ENCODE assay signal across 7 cellular contexts in the genomic region with DNA sequence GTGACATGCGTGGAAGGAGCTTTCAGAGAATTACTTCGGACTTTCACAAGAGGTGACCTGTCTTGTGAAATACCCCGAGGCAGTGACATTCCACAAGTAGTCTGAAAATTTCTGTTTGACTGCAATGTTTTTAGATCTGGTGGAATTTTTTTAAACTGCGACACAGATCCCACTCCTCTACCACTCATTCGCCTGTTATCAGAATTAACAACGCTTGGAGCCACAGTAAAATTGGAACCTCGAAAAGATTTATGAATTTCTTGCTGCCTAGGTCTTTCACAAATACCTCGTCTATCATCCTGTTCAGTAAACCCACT.
DNase-seq lines count a peak whose midpoint lies in the region; ATAC-seq and TF ChIP-seq lines count a peak whose summit lies in the region.
"Not testable (repeated sequence)": the region's sequence is repeated elsewhere in the genome, so short reads cannot be mapped to it uniquely, and the experiment has no call there.

No MANE protein-coding gene starts in this region.

- H3K4me3 ChIP-seq in OCI-LY7 (ENCODE audit: low read depth, low read length, poor library complexity, severe bottlenecking); mammary epithelial cell (replicated peaks in 1 of 3; ENCODE audit: insufficient read depth in 1 of 3, low read depth in 2 of 3, low read length in 3 of 3); smooth muscle cell: not testable (repeated sequence)

- not testable (repeated sequence) for H3F3A ChIP-seq in smooth muscle cell (ENCODE audit: low read depth)

- H2AFZ ChIP-seq in OCI-LY7 (ENCODE audit: low read length); mammary epithelial cell (ENCODE audit: low read depth, low read length); smooth muscle cell (ENCODE audit: low read depth): not testable (repeated sequence)

- not testable (repeated sequence) for H3K27me3 ChIP-seq in CD4-positive, alpha-beta T cell (ENCODE audit: control insufficient read depth, insufficient read depth, low read length); mammary epithelial cell (ENCODE audit: insufficient read depth, low read length); smooth muscle cell (ENCODE audit: low read depth)

- dilution Hi-C loops in mammary epithelial cell (cut with HindIII; ENCODE audit: low sequenced_read_pairs): loop anchor here (5.0 to 25.0 kb wide), 2 partner anchors 32 to 442 kb away; no protein-coding TSS in a partner anchor

- not testable (repeated sequence) for H3K27ac ChIP-seq in CD4-positive, alpha-beta T cell (ENCODE audit: low read depth, low read length); OCI-LY7 (ENCODE audit: low read depth, low read length, poor library complexity, severe bottlenecking); mammary epithelial cell (ENCODE audit: insufficient read depth, low read depth, low read length)
- peak overlapping the region; percentile 24 for H3K27ac ChIP-seq in smooth muscle cell (ENCODE audit: low read depth)

- not testable (repeated sequence) for H3K79me2 ChIP-seq in OCI-LY7 (ENCODE audit: insufficient read depth, low read depth, low read length); smooth muscle cell (ENCODE audit: low read depth)
- peaks cover 31% of the 10 kb centered on the region for H3K79me2 ChIP-seq in mammary epithelial cell (ENCODE audit: insufficient read depth, low read length)

- in situ Hi-C loops in mammary epithelial cell (cut with MboI; ENCODE audit: low sequenced_read_pairs in 2 of 2): not testable (repeated sequence)

- not testable (repeated sequence) for ATAC-seq in CD4-positive, alpha-beta T cell (ENCODE audit: poor library complexity); naive thymus-derived CD8-positive, alpha-beta T cell

- intact Hi-C loops in CD4-positive, alpha-beta T cell (cut with DNase I, micrococcal nuclease): loop anchor here (5.0 kb wide), 3 partner anchors 107 to 332 kb away; a partner anchor contains a TSS
- intact Hi-C loops in OCI-LY7 (cut with micrococcal nuclease; ENCODE audit: unreplicated experiment): loop anchor here (5.0 kb wide), 2 partner anchors 102 to 397 kb away; a partner anchor contains a TSS
- intact Hi-C loops in mammary epithelial cell (cut with micrococcal nuclease): loop anchor here (5.0 to 10.0 kb wide), 2 partner anchors 465 to 557 kb away; a partner anchor contains a TSS

- H3K27me3 Mint-ChIP-seq in CD4-positive, alpha-beta T cell; activated naive CD4-positive, alpha-beta T cell treated with anti-CD3 and anti-CD28 coated beads, Interleukin-2, amount 50 U/mL, for 24 hours; naive thymus-derived CD8-positive, alpha-beta T cell: not testable (repeated sequence)

- not testable (repeated sequence) for TF ChIP-seq CTCF in CD4-positive, alpha-beta T cell (IDR thresholded peaks at IDR 0.05); OCI-LY7 (conservative IDR thresholded peaks at IDR 0.05; ENCODE audit: low read length); mammary epithelial cell (conservative IDR thresholded peaks at IDR 0.05 in 1 of 2, IDR thresholded peaks at IDR 0.05 in 1 of 2; ENCODE audit: extremely low read depth in 1 of 2, insufficient read depth in 1 of 2, low read depth in 1 of 2, low read length in 2 of 2); smooth muscle cell (IDR thresholded peaks at IDR 0.05; ENCODE audit: borderline replicate concordance, insufficient read depth, poor library complexity, severe bottlenecking)

- H3K4me1 ChIP-seq in OCI-LY7 (ENCODE audit: insufficient read depth, low read length, poor library complexity, severe bottlenecking): peaks cover 15% of the 10 kb centered on the region
- H3K4me1 ChIP-seq in mammary epithelial cell (ENCODE audit: insufficient read depth, low read length): peaks cover 43% of the 10 kb centered on the region
- H3K4me1 ChIP-seq in smooth muscle cell (ENCODE audit: low read depth): not testable (repeated sequence)

- H3K9me3 ChIP-seq in CD4-positive, alpha-beta T cell (ENCODE audit: control insufficient read depth, low read length); OCI-LY7 (ENCODE audit: low read length); mammary epithelial cell (replicated peaks; ENCODE audit: insufficient read depth, low read length); smooth muscle cell (replicated peaks; ENCODE audit: low read depth): not testable (repeated sequence)

- BruUV-seq in OCI-LY7 (replicated peaks; lab: Mats Ljungman, UMichigan): TSS peak; percentile 47
- BruUV-seq in mammary epithelial cell (replicated peaks; lab: Mats Ljungman, UMichigan): TSS peak; percentile 54

- POLR2A ChIA-PET in CD4-positive, alpha-beta T cell (lab: Charles Lee); OCI-LY7 (lab: Charles Lee); naive thymus-derived CD8-positive, alpha-beta T cell (lab: Charles Lee): not testable (repeated sequence)

- not testable (repeated sequence) for H4K20me1 ChIP-seq in OCI-LY7 (ENCODE audit: insufficient read depth, low read length); mammary epithelial cell (ENCODE audit: insufficient read depth, low read length)
- peaks cover 27% of the 10 kb centered on the region for H4K20me1 ChIP-seq in smooth muscle cell (ENCODE audit: low read depth)

- 36% methylated on average over 7 of the region's 8 CpGs for WGBS in mammary epithelial cell (ENCODE audit: low coverage, missing lambda C conversion rate)
- 61% methylated on average over 8 of the region's 8 CpGs for WGBS in smooth muscle cell (ENCODE audit: low lambda C conversion rate)

- H3K9ac ChIP-seq in mammary epithelial cell (ENCODE audit: insufficient read depth, low read length); smooth muscle cell (ENCODE audit: low read depth): not testable (repeated sequence)

- peaks cover 24% of the 10 kb centered on the region for H3K36me3 Mint-ChIP-seq in CD4-positive, alpha-beta T cell (ENCODE audit: low read depth)
- H3K36me3 Mint-ChIP-seq in activated naive CD4-positive, alpha-beta T cell treated with anti-CD3 and anti-CD28 coated beads, Interleukin-2, amount 50 U/mL, for 24 hours; naive thymus-derived CD8-positive, alpha-beta T cell: not testable (repeated sequence)

- not testable (repeated sequence) for H3K36me3 ChIP-seq in OCI-LY7 (ENCODE audit: insufficient read depth, low read length); mammary epithelial cell (ENCODE audit: insufficient read depth, low read length); smooth muscle cell (ENCODE audit: low read depth)

- H3K4me2 ChIP-seq in OCI-LY7 (ENCODE audit: low read length); mammary epithelial cell (ENCODE audit: insufficient read depth, low read depth, low read length); smooth muscle cell: not testable (repeated sequence)

- peak overlapping the region; percentile 89 for H3K27ac Mint-ChIP-seq in CD4-positive, alpha-beta T cell
- H3K27ac Mint-ChIP-seq in activated naive CD4-positive, alpha-beta T cell treated with anti-CD3 and anti-CD28 coated beads, Interleukin-2, amount 50 U/mL, for 24 hours: peak overlapping the region; percentile 35
- peak overlapping the region in 9 of 10 donors; percentile 17 to 91 (median 58) for H3K27ac Mint-ChIP-seq in naive thymus-derived CD8-positive, alpha-beta T cell

- not testable (repeated sequence) for H3K9me3 Mint-ChIP-seq in CD4-positive, alpha-beta T cell; activated naive CD4-positive, alpha-beta T cell treated with anti-CD3 and anti-CD28 coated beads, Interleukin-2, amount 50 U/mL, for 24 hours; naive thymus-derived CD8-positive, alpha-beta T cell

- H3K4me1 Mint-ChIP-seq in CD4-positive, alpha-beta T cell (ENCODE audit: low read depth): peaks cover 58% of the 10 kb centered on the region
- peaks cover 56% of the 10 kb centered on the region for H3K4me1 Mint-ChIP-seq in activated naive CD4-positive, alpha-beta T cell treated with anti-CD3 and anti-CD28 coated beads, Interleukin-2, amount 50 U/mL, for 24 hours
- peaks cover 12 to 45% (median 34%) of the 10 kb centered on the region in 4 donors for H3K4me1 Mint-ChIP-seq in naive thymus-derived CD8-positive, alpha-beta T cell

- not testable (repeated sequence) for H3K4me3 Mint-ChIP-seq in CD4-positive, alpha-beta T cell; activated naive CD4-positive, alpha-beta T cell treated with anti-CD3 and anti-CD28 coated beads, Interleukin-2, amount 50 U/mL, for 24 hours; naive thymus-derived CD8-positive, alpha-beta T cell

- not testable (repeated sequence) for H3K9me2 ChIP-seq in OCI-LY7 (ENCODE audit: insufficient read depth, low read length)

- DNase-seq in CD4-positive, alpha-beta T cell; OCI-LY7 (ENCODE audit: low spot score); mammary epithelial cell; naive thymus-derived CD8-positive, alpha-beta T cell; smooth muscle cell (lab: John Stamatoyannopoulos, UW; ENCODE audit: unreplicated experiment): not testable (repeated sequence)
- peak; percentile 22 for DNase-seq in fibroblast of gingiva (ENCODE audit: low read depth)

- CTCF ChIA-PET in CD4-positive, alpha-beta T cell (lab: Charles Lee); OCI-LY7 (lab: Charles Lee; ENCODE audit: unreplicated experiment); mammary epithelial cell (lab: Charles Lee; ENCODE audit: low non-redundant PET): not testable (repeated sequence)

Comparison
In these comparisons a context has a peak if more than half of its experiments do, and no peak if none do; other contexts are left out.
1. H3K27ac Mint-ChIP-seq: peak in every context shown above with its lines; median percentile 89 in CD4-positive, alpha-beta T cell; 58 in naive thymus-derived CD8-positive, alpha-beta T cell; 35 in activated naive CD4-positive, alpha-beta T cell treated with anti-CD3 and anti-CD28 coated beads, Interleukin-2, amount 50 U/mL, for 24 hours.